1 cellular context compared by ENCODE assay signal in genomic region chr5:104199771-104200170, GRCh38.
A peak's percentile ranks its signal among the peaks of the same experiment; 100 is the strongest.
TF ChIP-seq lines count a peak whose summit lies in the region.

No MANE protein-coding gene starts in this region.

TF ChIP-seq in HEK293, 187 proteins besides CTCF, POLR2A, EP300 and RAD21 (continued from another document and continues in another):
- TF ChIP-seq ZNF280D (tag by site-specific recombination; IDR thresholded peaks at IDR 0.05) = no peak
- TF ChIP-seq ZNF10 (tag by site-specific recombination; IDR thresholded peaks at IDR 0.05) = no peak
- no peak for TF ChIP-seq EGR2 (tag by site-specific recombination; IDR thresholded peaks at IDR 0.05; ENCODE audit: low read depth)
- TF ChIP-seq ZNF184 (tag by site-specific recombination; IDR thresholded peaks at IDR 0.05) = no peak
- TF ChIP-seq ZNF18 (tag by site-specific recombination; IDR thresholded peaks at IDR 0.05) = no peak
- TF ChIP-seq ATF2 (tag by site-specific recombination; IDR thresholded peaks at IDR 0.05; ENCODE audit: low read depth) = peak; percentile 91
- no peak for TF ChIP-seq ZNF23 (tag by site-specific recombination; IDR thresholded peaks at IDR 0.05; ENCODE audit: borderline replicate concordance)
- no peak for TF ChIP-seq ZNF558 (tag by site-specific recombination; IDR thresholded peaks at IDR 0.05)
- TF ChIP-seq SP2 (tag by site-specific recombination; IDR thresholded peaks at IDR 0.05) = no peak
- TF ChIP-seq ZNF112 (tag by site-specific recombination; IDR thresholded peaks at IDR 0.05) = no peak
- no peak for TF ChIP-seq RBAK (tag by site-specific recombination; IDR thresholded peaks at IDR 0.05)
- TF ChIP-seq ZNF658 (tag by site-specific recombination; IDR thresholded peaks at IDR 0.05) = no peak
- no peak for TF ChIP-seq GLIS2 (tag by site-specific recombination; IDR thresholded peaks at IDR 0.05)
- TF ChIP-seq TCF7L2 (IDR thresholded peaks at IDR 0.05; ENCODE audit: borderline replicate concordance, low read depth, low read length) = no peak
- TF ChIP-seq ZBTB21 (tag by site-specific recombination; IDR thresholded peaks at IDR 0.05) = peak; percentile 61; the same call in 1 of the 2 replicates
- TF ChIP-seq ZNF354C (tag by site-specific recombination; IDR thresholded peaks at IDR 0.05; ENCODE audit: borderline replicate concordance, low read depth) = no peak
- TF ChIP-seq ZNF24 (tag by site-specific recombination; IDR thresholded peaks at IDR 0.05) = 0 out of 2 replicates have a peak, but pooled peaks have one; percentile 48
- TF ChIP-seq ZNF692 (tag by site-specific recombination; IDR thresholded peaks at IDR 0.05) = 0 out of 2 replicates have a peak, but pooled peaks have one; percentile 12
- no peak for TF ChIP-seq YY2 (tag by site-specific recombination; IDR thresholded peaks at IDR 0.05)
- TF ChIP-seq ZNF623 (tag by site-specific recombination; IDR thresholded peaks at IDR 0.05) = no peak
- TF ChIP-seq BCL11A (tag by site-specific recombination; IDR thresholded peaks at IDR 0.05; ENCODE audit: low read depth) = no peak
- no peak for TF ChIP-seq ZBTB44 (tag by site-specific recombination; IDR thresholded peaks at IDR 0.05)
- no peak for TF ChIP-seq ZNF626 (tag by site-specific recombination; IDR thresholded peaks at IDR 0.05)
- TF ChIP-seq ZEB2 (tag by site-specific recombination; IDR thresholded peaks at IDR 0.05) = peak; percentile 61; the same call in 1 of the 2 replicates
- TF ChIP-seq GLIS1 (tag by site-specific recombination; IDR thresholded peaks at IDR 0.05) = peak; percentile 25; the same call in 1 of the 2 replicates
- TF ChIP-seq ZNF248 (tag by site-specific recombination; IDR thresholded peaks at IDR 0.05) = no peak
- TF ChIP-seq ZNF169 (tag by site-specific recombination; IDR thresholded peaks at IDR 0.05) = no peak
- TF ChIP-seq SCRT1 (tag by site-specific recombination; IDR thresholded peaks at IDR 0.05; ENCODE audit: borderline replicate concordance) = no peak
- peak; percentile 57; the same call in 1 of the 2 replicates for TF ChIP-seq ZNF660 (tag by site-specific recombination; IDR thresholded peaks at IDR 0.05)
- peak; percentile 83 for TF ChIP-seq ZNF629 (tag by site-specific recombination; IDR thresholded peaks at IDR 0.05)
- TF ChIP-seq TRIM28 (IDR thresholded peaks at IDR 0.05; ENCODE audit: borderline replicate concordance, low read length) = no peak
- no peak for TF ChIP-seq OSR2 (tag by site-specific recombination; IDR thresholded peaks at IDR 0.05)
- no peak for TF ChIP-seq ELK4 (IDR thresholded peaks at IDR 0.05; ENCODE audit: borderline replicate concordance, low read depth, low read length)
- no peak for TF ChIP-seq ZNF777 (tag by site-specific recombination; IDR thresholded peaks at IDR 0.05; ENCODE audit: borderline replicate concordance)
- TF ChIP-seq ZNF335 (tag by site-specific recombination; conservative IDR thresholded peaks at IDR 0.05) = 0 out of 2 replicates have a peak, but pooled peaks have one; percentile 17
- TF ChIP-seq ZNF518A (tag by site-specific recombination; conservative IDR thresholded peaks at IDR 0.05; ENCODE audit: low read depth) = no peak
- no peak for TF ChIP-seq ZSCAN4 (tag by site-specific recombination; IDR thresholded peaks at IDR 0.05)
- TF ChIP-seq ZNF121 (tag by site-specific recombination; IDR thresholded peaks at IDR 0.05) = no peak
